ENCODE assay signal across 9 cellular contexts in genomic region chr13:97226788-97227627, GRCh38. TPM values are rescaled to one million over a fixed set of nuclear protein-coding genes. Genes with fewer than 3 reads are reported as not detected.
DNase-seq lines count a peak whose midpoint lies in the region; ATAC-seq, FAIRE-seq and TF ChIP-seq lines count a peak whose summit lies in the region.
"Had no signal": no experiment of that assay in that cellular context is flagged by ENCODE, and none has a peak within 500 bp of the region (broad histone marks: within the 10 kb centered on the region; RNA-seq: fewer than 3 reads in every experiment).

No MANE protein-coding gene starts in this region.

- DNase-seq in GM18507 (ENCODE audit: extremely low spot score, insufficient read length, low read depth), result no peak
- peak; percentile 80 for DNase-seq in GM23338 (ENCODE audit: low spot score)
- peak; percentile 76 for DNase-seq in NAMALWA (ENCODE audit: low spot score)
- peak in 1 of 2 donors; percentile 17 for DNase-seq in activated naive CD4-positive, alpha-beta T cell treated with anti-CD3 and anti-CD28 coated beads, Interleukin-2, amount 50 U/mL, for 72 hours (ENCODE audit: low spot score in 2 of 2)
- no peak for DNase-seq in left lobe of liver (ENCODE audit: low spot score)
- DNase-seq in suprapubic skin (ENCODE audit: low spot score in 2 of 2), result no peak
- no peak for DNase-seq in OCI-M2 (lab: John Stamatoyannopoulos, UW; ENCODE audit: unreplicated experiment)
- no peak for DNase-seq in middle frontal gyrus (ENCODE audit: extremely low spot score, low spot score)

- no peak for TF ChIP-seq POLR2A in suprapubic skin (IDR thresholded peaks at IDR 0.05)

- no peak overlapping the region for H2AFZ ChIP-seq in GM23338

- H3K9me3 ChIP-seq in suprapubic skin, result no peaks in the 10 kb centered on the region

- H3K27me3 ChIP-seq in GM23338 (ENCODE audit: insufficient read depth) (peaks cover 95% of the 10 kb centered on the region), suprapubic skin (no peaks in the 10 kb centered on the region)

- H3K36me3 ChIP-seq in GM23338 (ENCODE audit: insufficient read depth) (no peaks in the 10 kb centered on the region), suprapubic skin (no peaks in the 10 kb centered on the region)

- H3K4me3 Mint-ChIP-seq in GM23338, result no peak overlapping the region

- H3K4me1 Mint-ChIP-seq in GM23338, result peaks cover 36% of the 10 kb centered on the region

- TF ChIP-seq CTCF in GM23338 (conservative IDR thresholded peaks at IDR 0.05; ENCODE audit: low read depth in 2 of 2), result no peak
- no peak for TF ChIP-seq CTCF in suprapubic skin (IDR thresholded peaks at IDR 0.05)

- no peaks in the 10 kb centered on the region for H3F3A ChIP-seq in GM23338 (replicated peaks; ENCODE audit: low read depth)

- ATAC-seq in GM23338, result peak; percentile 59
- peak; percentile 33 to 47 for ATAC-seq in activated naive CD4-positive, alpha-beta T cell treated with anti-CD3 and anti-CD28 coated beads, Interleukin-2, amount 50 U/mL, for 72 hours
- ATAC-seq in left lobe of liver, result peak; percentile 9

- TF ChIP-seq EP300 in suprapubic skin (IDR thresholded peaks at IDR 0.05), result no peak

- no peaks in the 10 kb centered on the region for H3K79me2 ChIP-seq in GM23338 (replicated peaks; ENCODE audit: insufficient read depth)

- no peak overlapping the region for H3K27ac ChIP-seq in GM23338 (ENCODE audit: low read depth)
- H3K27ac ChIP-seq in suprapubic skin, result peak overlapping the region; percentile 96
- H3K27ac ChIP-seq: VCaP had no signal

- no peak overlapping the region for H3K4me2 ChIP-seq in GM23338

- no peak overlapping the region for H3K27ac Mint-ChIP-seq in GM23338
- H3K27ac Mint-ChIP-seq in activated naive CD4-positive, alpha-beta T cell treated with anti-CD3 and anti-CD28 coated beads, Interleukin-2, amount 50 U/mL, for 72 hours, result peak overlapping the region in 1 of 2 donors; percentile 92

- H3K4me3 ChIP-seq in GM23338, result no peak overlapping the region
- peak overlapping the region; percentile 57 for H3K4me3 ChIP-seq in suprapubic skin

- H3K36me3 Mint-ChIP-seq in GM23338 (ENCODE audit: low read depth), result no peaks in the 10 kb centered on the region
- peaks cover 8 to 10% of the 10 kb centered on the region in 2 donors for H3K36me3 Mint-ChIP-seq in activated naive CD4-positive, alpha-beta T cell treated with anti-CD3 and anti-CD28 coated beads, Interleukin-2, amount 50 U/mL, for 72 hours

- WGBS in suprapubic skin, result 31% methylated on average over 6 of the region's 6 CpGs

- no peaks in the 10 kb centered on the region for H3K9me2 ChIP-seq in GM23338 (ENCODE audit: insufficient read depth)

- H3K27me3 Mint-ChIP-seq in GM23338 (ENCODE audit: insufficient read depth, low read depth, poor library complexity), result peaks cover 87% of the 10 kb centered on the region

- FAIRE-seq in GM18507 (lab: Jason Lieb, UNC), result peak; percentile 81

- no peaks in the 10 kb centered on the region; the same call in 2 of the 3 replicates for H3K9me3 Mint-ChIP-seq in GM23338
- no peaks in the 10 kb centered on the region for H3K9me3 Mint-ChIP-seq in activated naive CD4-positive, alpha-beta T cell treated with anti-CD3 and anti-CD28 coated beads, Interleukin-2, amount 50 U/mL, for 72 hours

- H3K4me1 ChIP-seq in GM23338 (ENCODE audit: insufficient read depth) (peaks cover 23% of the 10 kb centered on the region), suprapubic skin (peaks cover 49% of the 10 kb centered on the region)

- peaks cover 16% of the 10 kb centered on the region; the same call in 1 of the 2 replicates for H4K20me1 ChIP-seq in GM23338 (replicated peaks; ENCODE audit: insufficient read depth)

TF ChIP-seq in GM23338, 12 proteins besides CTCF, POLR2A, EP300 and RAD21:
- peak; percentile 97 for TF ChIP-seq NANOG (IDR thresholded peaks at IDR 0.05; ENCODE audit: borderline replicate concordance)
- TF ChIP-seq POLR2AphosphoS5 (IDR thresholded peaks at IDR 0.05; ENCODE audit: low read depth), result peak; percentile 72
- no peak for TF ChIP-seq CREB1 (CRISPR knock-in tag; IDR thresholded peaks at IDR 0.05; ENCODE audit: low read depth)

RNA-seq across cellular contexts. Expression of gene MBNL2, which starts 4.9 kb away (rescaled TPM):
- total RNA-seq in GM23338 (2014; rRNA removed; shearing (Covaris generic)), result 1.3 and 3.2 TPM in 2 replicates
- 0.49 and 0.55 TPM in 2 replicates for polyA plus RNA-seq in GM23338 (2016; fragmentation: Nextera tagmentation; extraction: Ambion mirVana)
- 10 to 100 TPM; 15.2 to 22.7 TPM for total RNA-seq in activated naive CD4-positive, alpha-beta T cell treated with anti-CD3 and anti-CD28 coated beads, Interleukin-2, amount 50 U/mL, for 72 hours
- 31.4 TPM for total RNA-seq in left lobe of liver
- total RNA-seq in suprapubic skin, result 10 to 100 TPM; 64.2 to 92.4 (median 73.4) TPM

Comparison
In these comparisons a context has a peak if more than half of its experiments do, and no peak if none do; other contexts are left out.
1. DNase-seq: peak in GM23338 (single experiment) and NAMALWA (single experiment); none in GM18507 (single experiment), left lobe of liver (single experiment), suprapubic skin (0 of 2), OCI-M2 (single experiment) and middle frontal gyrus (single experiment).
2. ATAC-seq: peak in every context shown above with its lines; median percentile 59 in GM23338; 40 in activated naive CD4-positive, alpha-beta T cell treated with anti-CD3 and anti-CD28 coated beads, Interleukin-2, amount 50 U/mL, for 72 hours; 9 in left lobe of liver.